ENCODE assay signal across 9 cellular contexts in the genomic region with DNA sequence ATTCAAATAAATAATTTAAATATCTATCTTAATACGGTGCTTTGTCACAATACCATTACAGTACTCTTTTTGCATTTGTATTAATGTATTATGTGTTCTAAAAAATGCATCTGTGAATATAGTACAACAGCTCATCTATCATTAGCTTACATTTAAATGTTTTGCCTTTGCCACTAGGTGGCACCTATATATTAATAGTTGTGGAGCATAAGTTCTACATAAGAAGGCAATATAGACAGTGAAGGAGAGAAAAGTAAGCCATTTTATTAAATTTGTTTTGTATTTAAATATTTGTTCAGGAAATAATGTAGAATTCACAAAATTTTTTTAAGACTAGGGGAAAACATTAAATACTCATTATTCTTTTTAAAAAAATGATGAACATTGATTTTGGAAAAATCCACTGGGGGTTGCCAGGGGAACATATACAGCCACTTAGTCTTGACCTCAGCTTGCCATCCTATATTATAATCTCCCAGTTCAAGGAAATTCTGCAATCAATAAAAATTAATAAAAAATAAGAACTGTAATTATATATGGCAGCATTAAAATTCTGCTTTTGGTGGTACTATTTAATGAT. TPM values are rescaled to one million over a fixed set of nuclear protein-coding genes. Genes with fewer than 3 reads are reported as not detected.
DNase-seq lines count a peak whose midpoint lies in the region; ATAC-seq and TF ChIP-seq lines count a peak whose summit lies in the region.
"Had no signal": no experiment of that assay in that cellular context is flagged by ENCODE, and none has a peak within 500 bp of the region (broad histone marks: within the 10 kb centered on the region; RNA-seq: fewer than 3 reads in every experiment).

No MANE protein-coding gene starts in this region.

- H3K36me3 Mint-ChIP-seq in chondrocyte (ENCODE audit: low read depth) (no peaks in the 10 kb centered on the region), neural progenitor cell (no peaks in the 10 kb centered on the region)
- H3K36me3 Mint-ChIP-seq in activated CD4-positive, alpha-beta T cell treated with anti-CD3 and anti-CD28 coated beads, Interleukin-2, amount 10 ng/mL, durations not matched to agents 7 days and 5 days (ENCODE audit: low read depth) = no peaks in the 10 kb centered on the region

- H3K9me3 Mint-ChIP-seq in chondrocyte (ENCODE audit: low read depth) (no peaks in the 10 kb centered on the region), neural progenitor cell (no peaks in the 10 kb centered on the region)
- no peaks in the 10 kb centered on the region for H3K9me3 Mint-ChIP-seq in activated CD4-positive, alpha-beta T cell treated with anti-CD3 and anti-CD28 coated beads, Interleukin-2, amount 10 ng/mL, durations not matched to agents 7 days and 5 days
- no peaks in the 10 kb centered on the region for H3K9me3 Mint-ChIP-seq in stimulated activated naive CD8-positive, alpha-beta T cell treated with anti-CD3 and anti-CD28 coated beads, Interleukin-15, amount 100 ng/mL, for 72 hours

- DNase-seq in AG10803 (ENCODE audit: low read depth) (peak; percentile 43), NCI-H526 treated with DMSO at 0.1 percent for 48 hours (lab: John Stamatoyannopoulos, UW) (peak; percentile 24), chondrocyte (ENCODE audit: low spot score) (no peak), neural progenitor cell (ENCODE audit: low spot score) (peak; percentile 25)
- no peak for DNase-seq in activated CD4-positive, alpha-beta T cell treated with anti-CD3 and anti-CD28 coated beads, Interleukin-2, amount 10 ng/mL, durations not matched to agents 7 days and 5 days
- no peak for DNase-seq in stimulated activated naive CD8-positive, alpha-beta T cell treated with anti-CD3 and anti-CD28 coated beads, Interleukin-15, amount 100 ng/mL, for 72 hours

- H3K36me3 ChIP-seq in neural progenitor cell = no peaks in the 10 kb centered on the region

- no peak overlapping the region for H3K9ac ChIP-seq in neural progenitor cell

- H3K9me3 ChIP-seq in neural progenitor cell (ENCODE audit: low read depth) = no peaks in the 10 kb centered on the region

- H3K4me3 Mint-ChIP-seq in chondrocyte (ENCODE audit: unreplicated experiment) = no peak overlapping the region
- no peak overlapping the region for H3K4me3 Mint-ChIP-seq in neural progenitor cell
- H3K4me3 Mint-ChIP-seq in activated CD4-positive, alpha-beta T cell treated with anti-CD3 and anti-CD28 coated beads, Interleukin-2, amount 10 ng/mL, durations not matched to agents 7 days and 5 days = no peak overlapping the region
- H3K4me3 Mint-ChIP-seq in stimulated activated naive CD8-positive, alpha-beta T cell treated with anti-CD3 and anti-CD28 coated beads, Interleukin-15, amount 100 ng/mL, for 72 hours = no peak overlapping the region

- H3K27me3 Mint-ChIP-seq in chondrocyte (ENCODE audit: low read depth) (no peaks in the 10 kb centered on the region), neural progenitor cell (ENCODE audit: insufficient read depth, low read depth) (no peaks in the 10 kb centered on the region)
- H3K27me3 Mint-ChIP-seq in activated CD4-positive, alpha-beta T cell treated with anti-CD3 and anti-CD28 coated beads, Interleukin-2, amount 10 ng/mL, durations not matched to agents 7 days and 5 days = peaks cover 9% of the 10 kb centered on the region
- no peaks in the 10 kb centered on the region for H3K27me3 Mint-ChIP-seq in stimulated activated naive CD8-positive, alpha-beta T cell treated with anti-CD3 and anti-CD28 coated beads, Interleukin-15, amount 100 ng/mL, for 72 hours

- H3F3A ChIP-seq in neural progenitor cell (ENCODE audit: low read depth) = no peaks in the 10 kb centered on the region

- no peak overlapping the region for H3K4me2 ChIP-seq in neural progenitor cell

- ATAC-seq in GM18858 (IDR thresholded peaks at IDR 0.05; ENCODE audit: unreplicated experiment) (peak; percentile 76), HG03066 (IDR thresholded peaks at IDR 0.05; ENCODE audit: low read depth, unreplicated experiment) (peak; percentile 76)
- ATAC-seq in stimulated activated naive CD8-positive, alpha-beta T cell treated with anti-CD3 and anti-CD28 coated beads, Interleukin-15, amount 100 ng/mL, for 72 hours = no peak

- H2AFZ ChIP-seq in neural progenitor cell (replicated peaks) = no peak overlapping the region

- no peaks in the 10 kb centered on the region for H3K79me2 ChIP-seq in neural progenitor cell (ENCODE audit: low read depth)

- H3K27me3 ChIP-seq in neural progenitor cell = no peaks in the 10 kb centered on the region

- no peaks in the 10 kb centered on the region for H3K4me1 ChIP-seq in neural progenitor cell

- H3K4me3 ChIP-seq in AG10803 (ENCODE audit: low read length) = no peak overlapping the region
- no peak overlapping the region for H3K4me3 ChIP-seq in neural progenitor cell

- CTCF ChIA-PET in activated CD4-positive, alpha-beta T cell treated with anti-CD3 and anti-CD28 coated beads, Interleukin-2, amount 10 ng/mL, durations not matched to agents 7 days and 5 days (lab: Charles Lee) = no interaction called here

- POLR2A ChIA-PET in activated CD4-positive, alpha-beta T cell treated with anti-CD3 and anti-CD28 coated beads, Interleukin-2, amount 10 ng/mL, durations not matched to agents 7 days and 5 days (lab: Charles Lee) = no interaction called here

- H3K27ac ChIP-seq in neural progenitor cell = no peak overlapping the region

- TF ChIP-seq CTCF in AG10803 (conservative IDR thresholded peaks at IDR 0.05; ENCODE audit: low read length) (peak; percentile 59), chondrocyte (IDR thresholded peaks at IDR 0.05) (peak; percentile 88), neural progenitor cell (IDR thresholded peaks at IDR 0.05) (peak; percentile 71)

- no peaks in the 10 kb centered on the region for H4K20me1 ChIP-seq in neural progenitor cell (ENCODE audit: low read depth)

- H3K4me1 Mint-ChIP-seq in chondrocyte (ENCODE audit: low read depth) = no peaks in the 10 kb centered on the region
- H3K4me1 Mint-ChIP-seq in neural progenitor cell = no peaks in the 10 kb centered on the region
- no peaks in the 10 kb centered on the region for H3K4me1 Mint-ChIP-seq in activated CD4-positive, alpha-beta T cell treated with anti-CD3 and anti-CD28 coated beads, Interleukin-2, amount 10 ng/mL, durations not matched to agents 7 days and 5 days
- no peaks in the 10 kb centered on the region for H3K4me1 Mint-ChIP-seq in stimulated activated naive CD8-positive, alpha-beta T cell treated with anti-CD3 and anti-CD28 coated beads, Interleukin-15, amount 100 ng/mL, for 72 hours

- H3K27ac Mint-ChIP-seq in chondrocyte (ENCODE audit: unreplicated experiment) (no peak overlapping the region), neural progenitor cell (no peak overlapping the region)
- no peak overlapping the region for H3K27ac Mint-ChIP-seq in activated CD4-positive, alpha-beta T cell treated with anti-CD3 and anti-CD28 coated beads, Interleukin-2, amount 10 ng/mL, durations not matched to agents 7 days and 5 days
- no peak overlapping the region for H3K27ac Mint-ChIP-seq in stimulated activated naive CD8-positive, alpha-beta T cell treated with anti-CD3 and anti-CD28 coated beads, Interleukin-15, amount 100 ng/mL, for 72 hours

RNA-seq across cellular contexts. Expression of gene CCER1, which starts 9.8 kb away (rescaled TPM):
- total RNA-seq in chondrocyte = not detected in 3 replicates
- total RNA-seq in neural progenitor cell (ENCODE audit: low replicate concordance) = not detected in 2 replicates
- not detected for total RNA-seq in activated CD4-positive, alpha-beta T cell treated with anti-CD3 and anti-CD28 coated beads, Interleukin-2, amount 10 ng/mL, durations not matched to agents 7 days and 5 days
- total RNA-seq: urinary bladder had no signal

RNA-seq across cellular contexts. Expression of gene EPYC, which starts 59.6 kb away (rescaled TPM):
- not detected in 3 replicates for total RNA-seq in chondrocyte
- not detected in 2 replicates for total RNA-seq in neural progenitor cell (ENCODE audit: low replicate concordance)
- not detected for total RNA-seq in activated CD4-positive, alpha-beta T cell treated with anti-CD3 and anti-CD28 coated beads, Interleukin-2, amount 10 ng/mL, durations not matched to agents 7 days and 5 days

Comparison
In these comparisons a context has a peak if more than half of its experiments do, and no peak if none do; other contexts are left out.
1. DNase-seq: peak in AG10803 (single experiment), NCI-H526 treated with DMSO at 0.1 percent for 48 hours (single experiment) and neural progenitor cell (single experiment); none in chondrocyte (single experiment), activated CD4-positive, alpha-beta T cell treated with anti-CD3 and anti-CD28 coated beads, Interleukin-2, amount 10 ng/mL, durations not matched to agents 7 days and 5 days (single experiment) and stimulated activated naive CD8-positive, alpha-beta T cell treated with anti-CD3 and anti-CD28 coated beads, Interleukin-15, amount 100 ng/mL, for 72 hours (0 of 2).
2. Peak in every context shown above with its lines, with median percentiles within 50 percentile points of each other: CTCF ChIP-seq.